ENCODE assay signal across 1 cellular context in the genomic region with DNA sequence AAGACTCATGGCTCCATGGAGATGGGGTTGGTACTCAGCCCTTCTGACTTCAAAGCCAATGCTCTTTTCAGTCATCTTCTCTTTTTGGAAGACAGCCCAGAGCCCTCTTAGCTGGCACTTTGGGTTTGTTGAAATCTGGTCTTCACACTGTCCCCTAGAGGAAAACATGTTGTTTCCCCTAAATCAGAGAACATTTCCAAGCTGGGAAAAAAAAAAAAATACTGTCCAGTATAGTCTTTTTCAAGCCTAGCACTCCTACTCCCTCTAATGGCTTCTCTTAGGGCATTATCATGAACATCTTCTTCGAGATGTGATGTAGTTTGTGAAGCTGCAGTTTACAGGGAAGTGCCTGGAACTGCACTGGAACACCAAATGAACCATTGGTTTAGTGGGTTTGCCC.
TF ChIP-seq lines count a peak whose summit lies in the region.

No MANE protein-coding gene starts in this region.

TF ChIP-seq in IMR-90, 13 proteins besides CTCF, POLR2A, EP300 and RAD21 (continued from another document):
- TF ChIP-seq SMC3 (IDR thresholded peaks at IDR 0.05; ENCODE audit: low read depth, low read length) (peak; percentile 49; the same call in 1 of the 2 replicates), NFE2L2 (IDR thresholded peaks at IDR 0.05; ENCODE audit: low read depth, low read length) (no peak), MAZ (IDR thresholded peaks at IDR 0.05; ENCODE audit: borderline replicate concordance, low read depth, low read length) (no peak), MXI1 (IDR thresholded peaks at IDR 0.05; ENCODE audit: borderline replicate concordance, low read depth, low read length) (no peak), RFX5 (IDR thresholded peaks at IDR 0.05; ENCODE audit: low read depth, low read length) (no peak), FOS (IDR thresholded peaks at IDR 0.05; ENCODE audit: low read depth, low read length) (no peak)
